ENCODE assay signal across 26 cellular contexts in genomic region chr1:63740432-63740831, GRCh38. TPM values are rescaled to one million over a fixed set of nuclear protein-coding genes. Genes with fewer than 3 reads are reported as not detected.
DNase-seq lines count a peak whose midpoint lies in the region; ATAC-seq and TF ChIP-seq lines count a peak whose summit lies in the region.
"Had no signal": no experiment of that assay in that cellular context is flagged by ENCODE, and none has a peak within 500 bp of the region (broad histone marks: within the 10 kb centered on the region; RNA-seq: fewer than 3 reads in every experiment).

No MANE protein-coding gene starts in this region.

- DNase-seq in DMS53 (lab: John Stamatoyannopoulos, UW) (peak; percentile 20), DMS53 treated with DMSO at 0.1 percent for 48 hours (lab: John Stamatoyannopoulos, UW; ENCODE audit: unreplicated experiment) (no peak), epithelial cell of esophagus (ENCODE audit: low read depth) (peak; percentile 53), heart right ventricle (no peak), OCI-M2 (lab: John Stamatoyannopoulos, UW; ENCODE audit: unreplicated experiment) (no peak)
- DNase-seq in activated CD4-positive, alpha-beta T cell treated with anti-CD3 and anti-CD28 coated beads for 4 hours: no peak
- DNase-seq: AML-193; BE2C; C1 segment of cervical spinal cord; CD4-positive, alpha-beta memory T cell; CD4-positive, CD25-positive, alpha-beta regulatory T cell; CD8-positive, alpha-beta memory T cell; COR-L47; DMS 273 treated with DMSO at 0.1 percent for 48 hours; DMS153; DMS79; DND-41; EL; GDM1 had no signal

- H3K4me1 ChIP-seq in heart right ventricle: no peaks in the 10 kb centered on the region
- H3K4me1 ChIP-seq: A549, BE2C had no signal

- peak; percentile 99 for ATAC-seq in esophagus mucosa
- no peak for ATAC-seq in heart right ventricle
- ATAC-seq: A549, GM12878 had no signal

- no peaks in the 10 kb centered on the region for H3K27me3 ChIP-seq in heart right ventricle
- H3K27me3 ChIP-seq: BE2C, BLaER1 had no signal

- H3K27ac ChIP-seq in heart right ventricle: no peak overlapping the region
- H3K27ac ChIP-seq: 22Rv1, BLaER1 had no signal

- no peak for TF ChIP-seq CTCF in epithelial cell of esophagus (IDR thresholded peaks at IDR 0.05; ENCODE audit: insufficient read depth, low read depth, low read length, missing control alignments)
- TF ChIP-seq CTCF in heart right ventricle (IDR thresholded peaks at IDR 0.05): no peak

- H3K4me3 ChIP-seq in epithelial cell of esophagus (ENCODE audit: low read length): no peak overlapping the region
- H3K4me3 ChIP-seq in heart right ventricle: no peak overlapping the region
- H3K4me3 ChIP-seq: A549, BLaER1, GM12878 had no signal

- peaks cover 0 to 10% (median 0%) of the 10 kb centered on the region in 11 donors for H3K9me3 ChIP-seq in heart right ventricle
- H3K9me3 ChIP-seq: BE2C had no signal

- H3K36me3 ChIP-seq in heart right ventricle: no peaks in the 10 kb centered on the region
- H3K36me3 ChIP-seq: BE2C, BLaER1 had no signal

- WGBS in heart right ventricle, 2 donors: 98 to 99% methylated on average over 2 of the region's 2 CpGs

- intact Hi-C loops in heart right ventricle (cut with DNase I): no loop called here

RNA-seq across cellular contexts. Expression of gene ROR1, which starts 33.4 kb away (rescaled TPM):
- total RNA-seq in esophagus mucosa: 4.4 TPM
- total RNA-seq in heart right ventricle: 10 to 100 TPM; 12.0 to 36.2 (median 19.0) TPM
- 1 to 10 TPM; 2.9 to 3.6 TPM for polyA plus RNA-seq in heart right ventricle
- total RNA-seq: CD4-positive, alpha-beta memory T cell; CD4-positive, CD25-positive, alpha-beta regulatory T cell; CD8-positive, alpha-beta memory T cell; G401 had no signal
- polyA plus RNA-seq: CD14-positive monocyte; CD4-positive, alpha-beta memory T cell; CD4-positive, CD25-positive, alpha-beta regulatory T cell; CD8-positive, alpha-beta memory T cell had no signal

Comparison
In these comparisons a context has a peak if more than half of its experiments do, and no peak if none do; other contexts are left out.
1. DNase-seq: peak in DMS53 (single experiment) and epithelial cell of esophagus (single experiment); none in DMS53 treated with DMSO at 0.1 percent for 48 hours (single experiment), heart right ventricle (0 of 2), OCI-M2 (single experiment) and activated CD4-positive, alpha-beta T cell treated with anti-CD3 and anti-CD28 coated beads for 4 hours (0 of 2).